In genomic region chr10:87850742-87851205, GRCh38 we compare ENCODE assay signal across 1 cellular context.
TF ChIP-seq lines count a peak whose summit lies in the region.

No MANE protein-coding gene starts in this region.

TF ChIP-seq in endothelial cell of umbilical vein, 7 proteins besides CTCF, POLR2A, EP300 and RAD21:
- TF ChIP-seq POLR2AphosphoS5 (IDR thresholded peaks at IDR 0.05; ENCODE audit: insufficient read depth, low read depth, low read length) = no peak
- no peak for TF ChIP-seq MAX (IDR thresholded peaks at IDR 0.05; ENCODE audit: insufficient read depth, insufficient read length)
